Comparison of ENCODE assay signal across 13 cellular contexts in genomic region chr2:200616193-200616592, GRCh38. TPM values are rescaled to one million over a fixed set of nuclear protein-coding genes. Genes with fewer than 3 reads are reported as not detected.
DNase-seq lines count a peak whose midpoint lies in the region; ATAC-seq and TF ChIP-seq lines count a peak whose summit lies in the region.
"Had no signal": no experiment of that assay in that cellular context is flagged by ENCODE, and none has a peak within 500 bp of the region (broad histone marks: within the 10 kb centered on the region; RNA-seq: fewer than 3 reads in every experiment).

No MANE protein-coding gene starts in this region.

- peak overlapping the region; percentile 58 for H3K4me2 ChIP-seq in OCI-LY1 (ENCODE audit: low read length)

- no peaks in the 10 kb centered on the region for H3K27me3 ChIP-seq in OCI-LY1 (ENCODE audit: insufficient read depth, low read length)
- no peaks in the 10 kb centered on the region for H3K27me3 ChIP-seq in right cardiac atrium (ENCODE audit: control insufficient read depth, insufficient read depth)
- H3K27me3 ChIP-seq: SJCRH30, uterus had no signal

- H3K4me1 ChIP-seq in OCI-LY1 (ENCODE audit: insufficient read depth, low read length, severe bottlenecking): peaks cover 38% of the 10 kb centered on the region
- H3K4me1 ChIP-seq in right cardiac atrium (ENCODE audit: control insufficient read depth, insufficient read depth, low read length): no peaks in the 10 kb centered on the region
- H3K4me1 ChIP-seq: SJCRH30, uterus had no signal

- H3K27ac ChIP-seq in OCI-LY1 (ENCODE audit: low read depth, low read length, poor library complexity, severe bottlenecking): peak overlapping the region; percentile 81
- H3K27ac ChIP-seq in right cardiac atrium (ENCODE audit: low read length): no peak overlapping the region
- H3K27ac ChIP-seq: SJCRH30, uterus had no signal

- no peaks in the 10 kb centered on the region for H3K9me3 Mint-ChIP-seq in immature natural killer cell
- H3K9me3 Mint-ChIP-seq: activated naive CD4-positive, alpha-beta T cell treated with anti-CD3 and anti-CD28 coated beads for 36 hours had no signal

- no peaks in the 10 kb centered on the region for H3F3A ChIP-seq in OCI-LY1 (ENCODE audit: insufficient read depth, low read length)

- peaks cover 0 to 9% (median 5%) of the 10 kb centered on the region in 3 donors for H3K27me3 Mint-ChIP-seq in immature natural killer cell (ENCODE audit: low read depth in 3 of 3)

- peaks cover 55% of the 10 kb centered on the region for H3K36me3 ChIP-seq in OCI-LY1 (ENCODE audit: insufficient read depth, low read length)
- H3K36me3 ChIP-seq: SJCRH30, uterus had no signal

- no peak; the same call in 1 of the 2 replicates for TF ChIP-seq CTCF in OCI-LY1 (IDR thresholded peaks at IDR 0.05; ENCODE audit: low read length)

- no peaks in the 10 kb centered on the region for H3K79me2 ChIP-seq in OCI-LY1 (ENCODE audit: insufficient read depth, low read length)

- peak overlapping the region; percentile 28 for H3K4me3 ChIP-seq in OCI-LY1 (ENCODE audit: low read depth, low read length, poor library complexity, severe bottlenecking)
- H3K4me3 ChIP-seq in right cardiac atrium (ENCODE audit: low read length): no peak overlapping the region
- H3K4me3 ChIP-seq: SJCRH30, uterus had no signal

- H3K36me3 Mint-ChIP-seq in immature natural killer cell: no peaks in the 10 kb centered on the region

- peaks cover 17 to 22% of the 10 kb centered on the region in 2 donors for H3K4me1 Mint-ChIP-seq in immature natural killer cell

- H2AFZ ChIP-seq in OCI-LY1 (ENCODE audit: low read length): no peak overlapping the region

- no peaks in the 10 kb centered on the region for H4K20me1 ChIP-seq in OCI-LY1 (ENCODE audit: insufficient read depth, low read length)

- ATAC-seq in GM21367 (IDR thresholded peaks at IDR 0.05; ENCODE audit: unreplicated experiment) (peak; percentile 43), right cardiac atrium (no peak)
- ATAC-seq: left ventricle myocardium superior had no signal

- H3K9me2 ChIP-seq in OCI-LY1 (ENCODE audit: low read depth, low read length): no peaks in the 10 kb centered on the region

- intact Hi-C loops in right cardiac atrium (cut with DNase I): loop anchor here in 1 of 4 donors (5.0 kb wide), 1 partner anchor 86 kb away; no protein-coding TSS in a partner anchor

- H3K4me3 Mint-ChIP-seq in immature natural killer cell: peak overlapping the region; percentile 4 to 52 (median 22)
- H3K4me3 Mint-ChIP-seq: activated naive CD4-positive, alpha-beta T cell treated with anti-CD3 and anti-CD28 coated beads for 36 hours had no signal

- H3K9ac ChIP-seq in OCI-LY1 (ENCODE audit: low read length): peak overlapping the region; percentile 46; the same call in 1 of the 2 replicates

- DNase-seq in immature natural killer cell (peak; percentile 0 to 4 (median 4)), superior temporal gyrus (ENCODE audit: extremely low spot score) (peak; percentile 15), HK-2 (ENCODE audit: unreplicated experiment) (no peak), NCI-H2171 (lab: John Stamatoyannopoulos, UW) (no peak), right cardiac atrium (no peak)
- DNase-seq: activated naive CD4-positive, alpha-beta T cell treated with anti-CD3 and anti-CD28 coated beads for 36 hours; left ventricle myocardium superior; NCI-H345; retina; SJCRH30; uterus had no signal

- no peaks in the 10 kb centered on the region for H3K9me3 ChIP-seq in OCI-LY1 (ENCODE audit: low read length)
- no peaks in the 10 kb centered on the region for H3K9me3 ChIP-seq in right cardiac atrium (ENCODE audit: control insufficient read depth, low read length)
- H3K9me3 ChIP-seq: SJCRH30, uterus had no signal

- peak overlapping the region in 2 of 6 donors; percentile 65 to 69 for H3K27ac Mint-ChIP-seq in immature natural killer cell
- H3K27ac Mint-ChIP-seq: activated naive CD4-positive, alpha-beta T cell treated with anti-CD3 and anti-CD28 coated beads for 36 hours had no signal

- WGBS in right cardiac atrium: 76% methylated on average over 5 of the region's 5 CpGs

RNA-seq across cellular contexts. Expression of gene AOX1, which starts 30.4 kb away (rescaled TPM):
- polyA plus RNA-seq in immature natural killer cell: not detected
- total RNA-seq in right cardiac atrium: 10 to 100 TPM in 3 of 4 donors, 1 to 10 TPM in 1; 8.5 to 36.0 (median 18.6) TPM
- polyA plus RNA-seq in right cardiac atrium: 7.2 TPM

Comparison
In these comparisons a context has a peak if more than half of its experiments do, and no peak if none do; other contexts are left out.
1. DNase-seq: peak in immature natural killer cell (3 of 3) and superior temporal gyrus (single experiment); none in HK-2 (single experiment), NCI-H2171 (single experiment) and right cardiac atrium (0 of 3).